In genomic region chr3:84958495-84959469, GRCh38 we compare ENCODE assay signal across 8 cellular contexts. TPM values are rescaled to one million over a fixed set of nuclear protein-coding genes. Genes with fewer than 3 reads are reported as not detected.
A peak's percentile ranks its signal among the peaks of the same experiment; 100 is the strongest.
DNase-seq lines count a peak whose midpoint lies in the region; ATAC-seq, FAIRE-seq and TF ChIP-seq lines count a peak whose summit lies in the region.

CADM2 (plus strand) TSS chr3:84958989.

- intact Hi-C loops in activated CD8-positive, alpha-beta T cell treated with anti-CD3 and anti-CD28 coated beads for 36 hours (cut with micrococcal nuclease) = no loop called here
- intact Hi-C loops in HepG2 (cut with micrococcal nuclease; ENCODE audit: unreplicated experiment) = loop anchor here (2.0 kb wide), 1 partner anchor 48 kb away; no protein-coding TSS in a partner anchor

- H3K4me3 ChIP-seq in A549 (peak within 1 kb of the TSS; percentile 46), duodenal mucosa (ENCODE audit: low read depth in 1 of 2, low read length in 2 of 2) (peak within 1 kb of the TSS; percentile 66 to 67), HepG2 (replicated peaks in 1 of 3; ENCODE audit: insufficient read depth in 1 of 3, low read depth in 2 of 3, low read length in 3 of 3) (peak within 1 kb of the TSS; percentile 54 to 74 (median 65); a peak in 5 of 6 replicates)

- CTCF ChIA-PET in A549 (lab: Yijun Ruan, JAX) = no interaction called here
- CTCF ChIA-PET in activated CD8-positive, alpha-beta T cell treated with anti-CD3 and anti-CD28 coated beads for 36 hours (lab: Charles Lee) = no interaction called here
- CTCF ChIA-PET in HepG2 (lab: Yijun Ruan, JAX; ENCODE audit: low intra/inter-chr PET ratio, low total read pairs) = no interaction called here

- peak within 1 kb of the TSS; percentile 62 for H3K4me3 Mint-ChIP-seq in activated CD8-positive, alpha-beta T cell treated with anti-CD3 and anti-CD28 coated beads for 36 hours

- TF ChIP-seq POLR2A in A549 (IDR thresholded peaks at IDR 0.05; ENCODE audit: low read length) (peak; percentile 40), HepG2 (IDR thresholded peaks at IDR 0.05; ENCODE audit: insufficient read depth in 1 of 2, low read depth in 2 of 2, low read length in 2 of 2) (no peak)

- H3K9me3 ChIP-seq in A549 (no peaks in the 10 kb centered on the region), duodenal mucosa (ENCODE audit: control insufficient read depth in 1 of 2, low read length in 2 of 2) (no peaks in the 10 kb centered on the region), HepG2 (ENCODE audit: low read length) (no peaks in the 10 kb centered on the region)

- peaks cover 40% of the 10 kb centered on the region for H3K27me3 Mint-ChIP-seq in activated CD8-positive, alpha-beta T cell treated with anti-CD3 and anti-CD28 coated beads for 36 hours

- POLR2A ChIA-PET in A549 (lab: Yijun Ruan, JAX) = no interaction called here
- POLR2A ChIA-PET in activated CD8-positive, alpha-beta T cell treated with anti-CD3 and anti-CD28 coated beads for 36 hours (lab: Charles Lee) = no interaction called here
- POLR2A ChIA-PET in HepG2 (lab: Yijun Ruan, JAX) = no interaction called here

- H3K9ac ChIP-seq in duodenal mucosa (ENCODE audit: low read depth in 1 of 2, low read length in 2 of 2) (no peak within 1 kb of the TSS), HepG2 (ENCODE audit: insufficient read depth, low read depth, low read length) (peak within 1 kb of the TSS; percentile 22; the same call in 1 of the 2 replicates)

- H3K36me3 Mint-ChIP-seq in activated CD8-positive, alpha-beta T cell treated with anti-CD3 and anti-CD28 coated beads for 36 hours (ENCODE audit: low read depth) = no peaks in the 10 kb centered on the region

- H3K27ac ChIP-seq in A549 (peak within 1 kb of the TSS in 1 of 2 experiments; percentile 53; a peak in 2 of 6 replicates), duodenal mucosa (ENCODE audit: low read depth, low read length) (no peak within 1 kb of the TSS), HepG2 (ENCODE audit: extremely low read length, insufficient read depth, low read length) (no peak within 1 kb of the TSS)

- TF ChIP-seq RAD21 in A549 (conservative IDR thresholded peaks at IDR 0.05 in 1 of 2, IDR thresholded peaks at IDR 0.05 in 1 of 2) (no peak), HepG2 (CRISPR knock-in tag; IDR thresholded peaks at IDR 0.05) (no peak)

- H3K36me3 ChIP-seq in duodenal mucosa (ENCODE audit: control insufficient read depth in 1 of 2, insufficient read depth in 2 of 2, low read length in 2 of 2) = no peaks in the 10 kb centered on the region
- H3K36me3 ChIP-seq in HepG2 (replicated peaks in 1 of 2; ENCODE audit: control insufficient read depth in 1 of 2, insufficient read depth in 2 of 2, low read length in 2 of 2) = no peaks in the 10 kb centered on the region

- H3K4me1 ChIP-seq in A549 (peaks cover 6% of the 10 kb centered on the region; the same call in 1 of the 3 replicates), duodenal mucosa (ENCODE audit: control insufficient read depth in 1 of 2, insufficient read depth in 2 of 2, low read length in 2 of 2) (peaks cover 0 to 5% of the 10 kb centered on the region in 2 donors), HepG2 (ENCODE audit: insufficient read depth, low read length) (peaks cover 14% of the 10 kb centered on the region)

- BruUV-seq in HepG2 (replicated peaks; lab: Mats Ljungman, UMichigan) = no TSS peak

- FAIRE-seq in A549 (lab: Jason Lieb, UNC) = no peak
- FAIRE-seq in HepG2 (lab: Jason Lieb, UNC) = no peak

- no peaks in the 10 kb centered on the region for H4K20me1 ChIP-seq in HepG2 (ENCODE audit: insufficient read depth, low read length)

- H3K9me3 Mint-ChIP-seq in activated CD8-positive, alpha-beta T cell treated with anti-CD3 and anti-CD28 coated beads for 36 hours = no peaks in the 10 kb centered on the region

- H2AFZ ChIP-seq in HepG2 (ENCODE audit: low read length) = no peak within 1 kb of the TSS

- H3K4me2 ChIP-seq in A549 (peak within 1 kb of the TSS; percentile 92), HepG2 (ENCODE audit: low read depth, low read length) (peak within 1 kb of the TSS; percentile 90)

- no peak for TF ChIP-seq CTCF in A549 (IDR thresholded peaks at IDR 0.05)
- TF ChIP-seq CTCF in activated CD8-positive, alpha-beta T cell treated with anti-CD3 and anti-CD28 coated beads for 36 hours (IDR thresholded peaks at IDR 0.05) = no peak
- peak; percentile 42 for TF ChIP-seq CTCF in HepG2 (CRISPR knock-in tag; IDR thresholded peaks at IDR 0.05)

- under 1% methylated on average over 18 of the region's 70 CpGs for WGBS in A549 (ENCODE audit: missing lambda C conversion rate)
- WGBS in HepG2 (ENCODE audit: low lambda C conversion rate) = 2% methylated on average over 19 of the region's 70 CpGs

- DNase-seq in A549 (ENCODE audit: low read depth in 1 of 2, low spot score in 1 of 2) (peak; percentile 87 to 92), NCI-H345 treated with DMSO at 0.1 percent for 48 hours (lab: John Stamatoyannopoulos, UW; ENCODE audit: unreplicated experiment) (peak; percentile 70), HepG2 (ENCODE audit: low spot score) (peak; percentile 76)
- DNase-seq in activated CD8-positive, alpha-beta T cell treated with anti-CD3 and anti-CD28 coated beads for 36 hours = peak; percentile 80
- peak; percentile 69 to 74 for DNase-seq in stimulated activated CD4-positive, alpha-beta T cell treated with anti-CD3 and anti-CD28 coated beads, Interleukin-2, amount 100 ng/mL, for 24 hours

- no peak within 1 kb of the TSS for H3K27ac Mint-ChIP-seq in activated CD8-positive, alpha-beta T cell treated with anti-CD3 and anti-CD28 coated beads for 36 hours

- ATAC-seq in A549 (peak; percentile 96 to 99), GM18868 (IDR thresholded peaks at IDR 0.05; ENCODE audit: unreplicated experiment) (peak; percentile 93), HG03108 (IDR thresholded peaks at IDR 0.05; ENCODE audit: unreplicated experiment) (peak; percentile 90), HepG2 (peak; percentile 99)
- peak; percentile 99 for ATAC-seq in activated CD8-positive, alpha-beta T cell treated with anti-CD3 and anti-CD28 coated beads for 36 hours

- H3K4me1 Mint-ChIP-seq in activated CD8-positive, alpha-beta T cell treated with anti-CD3 and anti-CD28 coated beads for 36 hours (ENCODE audit: low read depth) = peaks cover 19% of the 10 kb centered on the region

- no peaks in the 10 kb centered on the region for H3K79me2 ChIP-seq in HepG2 (ENCODE audit: insufficient read depth, low read length)

- TF ChIP-seq EP300 in A549 (IDR thresholded peaks at IDR 0.05) (no peak), HepG2 (IDR thresholded peaks at IDR 0.05; ENCODE audit: low read depth in 2 of 2, low read length in 2 of 2) (no peak), HepG2 (CRISPR knock-in tag; IDR thresholded peaks at IDR 0.05; ENCODE audit: borderline replicate concordance) (no peak)

- peaks cover 17 to 21% of the 10 kb centered on the region in 2 donors for H3K27me3 ChIP-seq in duodenal mucosa (ENCODE audit: control insufficient read depth in 1 of 2, insufficient read depth in 2 of 2, low read length in 2 of 2)
- H3K27me3 ChIP-seq in HepG2 (ENCODE audit: control insufficient read depth in 1 of 2, insufficient read depth in 2 of 2, low read length in 2 of 2) = peaks cover 1 to 24% of the 10 kb centered on the region in 2 experiments; a peak in 3 of 5 replicates

- in situ Hi-C loops in HepG2 (cut with HindIII; ENCODE audit: extremely low pct_ligation_motif_present, low pct_unique_long_range_greater_than_20kb) = loop anchor here (25.0 kb wide), 1 partner anchor 404 kb away; no protein-coding TSS in a partner anchor

TF ChIP-seq in A549, 52 proteins besides CTCF, POLR2A, EP300 and RAD21 (continues in another document):
- TF ChIP-seq, protein P1, sequence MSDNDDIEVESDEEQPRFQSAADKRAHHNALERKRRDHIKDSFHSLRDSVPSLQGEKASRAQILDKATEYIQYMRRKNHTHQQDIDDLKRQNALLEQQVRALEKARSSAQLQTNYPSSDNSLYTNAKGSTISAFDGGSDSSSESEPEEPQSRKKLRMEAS (IDR thresholded peaks at IDR 0.05) = peak; percentile 58
- no peak for TF ChIP-seq TFCP2L1 (CRISPR knock-in tag; IDR thresholded peaks at IDR 0.05)

TF ChIP-seq in HepG2, 621 proteins besides CTCF, POLR2A, EP300 and RAD21 (continues in another document):
- TF ChIP-seq NFE2L2 (IDR thresholded peaks at IDR 0.05; ENCODE audit: low read length) = no peak

RNA-seq across cellular contexts. Expression of gene CADM2, which starts in this region (rescaled TPM):
- polyA plus RNA-seq in A549 (2011; rRNA removed) = 0.71 and 0.75 TPM in 2 replicates
- polyA plus RNA-seq in A549 (2012; cell fraction: cytosol; rRNA removed) = 0.66 and 1.0 TPM in 2 replicates
- polyA plus RNA-seq in A549 (2012; cell fraction: nucleus; rRNA removed) = 0.55 and 2.0 TPM in 2 replicates
- 0.05 to 0.11 TPM (median 0.07 TPM) in 3 replicates for polyA plus RNA-seq in A549 (2017; fragmentation: RNase III; extraction: RNeasy Plus Mini Kit Qiagen cat#74134 plus additional on column Dnase treatment)
- polyA minus RNA-seq in A549 (2011; rRNA and poly(A)+ RNA removed) = 0.88 and 1.8 TPM in 2 replicates
- under 1 TPM in 1 of 2 experiments, not detected in 1; 0.38 TPM for total RNA-seq in activated CD8-positive, alpha-beta T cell treated with anti-CD3 and anti-CD28 coated beads for 36 hours
- total RNA-seq in HepG2 (2016; rRNA removed; fragmentation: Illumina TruSeq; extraction: Trizol) = not detected in 2 replicates
- total RNA-seq in HepG2 (2016; cell fraction: cytosol; rRNA removed; fragmentation: Illumina TruSeq; extraction: Trizol; ENCODE audit: low read depth) = not detected in 2 replicates
- not detected in 2 replicates for total RNA-seq in HepG2 (2016; cell fraction: insoluble cytoplasmic fraction; rRNA removed; fragmentation: Illumina TruSeq; extraction: Trizol)
- total RNA-seq in HepG2 (2016; cell fraction: membrane; rRNA removed; fragmentation: Illumina TruSeq; extraction: Trizol) = not detected in 2 replicates
- total RNA-seq in HepG2 (2016; cell fraction: nucleus; rRNA removed; fragmentation: Illumina TruSeq; extraction: Trizol) = not detected in 2 replicates
- polyA plus RNA-seq in HepG2 (2011; rRNA removed) = not detected in 2 replicates
- 0.04 TPM in 1 of 2 replicates, not detected in the other for polyA plus RNA-seq in HepG2 (2011; cell fraction: cytosol; rRNA removed)
- polyA plus RNA-seq in HepG2 (2011; cell fraction: nucleus; rRNA removed) = 0.21 TPM in 1 of 2 replicates, not detected in the other
- polyA plus RNA-seq in HepG2 (2012) = not detected in 2 replicates
- not detected in 2 replicates for polyA plus RNA-seq in HepG2 (2016; cell fraction: cytosol; fragmentation: Illumina TruSeq; extraction: Trizol; ENCODE audit: low read depth)
- polyA plus RNA-seq in HepG2 (2016; cell fraction: insoluble cytoplasmic fraction; fragmentation: Illumina TruSeq; extraction: Trizol; ENCODE audit: low read depth) = not detected in 2 replicates
- not detected in 2 replicates for polyA plus RNA-seq in HepG2 (2016; cell fraction: membrane; fragmentation: Illumina TruSeq; extraction: Trizol; ENCODE audit: low read depth)
- not detected in 2 replicates for polyA plus RNA-seq in HepG2 (2016; cell fraction: nucleus; fragmentation: Illumina TruSeq; extraction: Trizol; ENCODE audit: insufficient read depth, low read depth)
- 0.12 TPM in 1 of 2 replicates, not detected in the other for polyA minus RNA-seq in HepG2 (2011; rRNA and poly(A)+ RNA removed; ENCODE audit: low replicate concordance)
- not detected in 2 replicates for polyA minus RNA-seq in HepG2 (2011; cell fraction: cytosol; rRNA and poly(A)+ RNA removed)
- polyA minus RNA-seq in HepG2 (2011; cell fraction: nucleus; rRNA and poly(A)+ RNA removed) = not detected in 2 replicates

Comparison
In these comparisons a context has a peak if more than half of its experiments do, and no peak if none do; other contexts are left out.
1. Peak in DNase-seq and ATAC-seq in activated CD8-positive, alpha-beta T cell treated with anti-CD3 and anti-CD28 coated beads for 36 hours; RNA of the gene not detected or under 1 TPM.
2. Peak in DNase-seq, ATAC-seq, H3K4me3 ChIP-seq, H3K9ac ChIP-seq and H3K4me2 ChIP-seq in HepG2; RNA of the gene not detected or under 1 TPM.